ENCODE assay signal across 8 cellular contexts in genomic region chr12:133080051-133080618, GRCh38. TPM values are rescaled to one million over a fixed set of nuclear protein-coding genes. Genes with fewer than 3 reads are reported as not detected.
A peak's percentile ranks its signal among the peaks of the same experiment; 100 is the strongest.
DNase-seq lines count a peak whose midpoint lies in the region; ATAC-seq and TF ChIP-seq lines count a peak whose summit lies in the region.

No MANE protein-coding gene starts in this region.

- H3K27me3 ChIP-seq in left ventricle myocardium inferior (ENCODE audit: low read depth) = no peaks in the 10 kb centered on the region

- peaks cover 40% of the 10 kb centered on the region for H3K36me3 ChIP-seq in left ventricle myocardium inferior

- peak; percentile 75 for ATAC-seq in HG02759 (IDR thresholded peaks at IDR 0.05; ENCODE audit: unreplicated experiment)

- intact Hi-C loops in left ventricle myocardium inferior (cut with micrococcal nuclease) (loop anchor here (2.0 kb wide), 1 partner anchor 51 kb away; the partner anchor contains the start of genes ZNF10 and ZNF891), posterior vena cava (cut with DNase I) (no loop called here)

- peaks cover 28% of the 10 kb centered on the region for H3K4me1 ChIP-seq in left ventricle myocardium inferior

- H3K27ac ChIP-seq in left ventricle myocardium inferior (replicated peaks) = peak overlapping the region; percentile 95

- peak; percentile 99 for DNase-seq in NCI-H1436 (lab: John Stamatoyannopoulos, UW)
- DNase-seq in T follicular helper cell (ENCODE audit: low read depth) = peak; percentile 96
- peak; percentile 94 for DNase-seq in amniotic stem cell (lab: John Stamatoyannopoulos, UW)
- DNase-seq in left ventricle myocardium inferior = peak; percentile 98
- peak; percentile 100 for DNase-seq in posterior vena cava (ENCODE audit: low spot score)
- peak; percentile 98 for DNase-seq in ureter (ENCODE audit: low spot score)

- TF ChIP-seq CTCF in GM12874 (IDR thresholded peaks at IDR 0.05; ENCODE audit: insufficient read depth, low read depth, low read length) (0 out of 2 replicates have a peak, but pooled peaks have one; percentile 8), left ventricle myocardium inferior (IDR thresholded peaks at IDR 0.05; ENCODE audit: borderline replicate concordance) (no peak)

- H3K4me3 ChIP-seq in left ventricle myocardium inferior = peak overlapping the region; percentile 76

- peaks cover 83% of the 10 kb centered on the region for H3K9me3 ChIP-seq in left ventricle myocardium inferior (replicated peaks)

RNA-seq across cellular contexts. Expression of gene ZNF140, which starts 0.6 kb away (rescaled TPM):
- total RNA-seq in left ventricle myocardium inferior (6.7 TPM), posterior vena cava (10 to 100 TPM; 11.2 to 13.4 TPM), ureter (26.9 TPM)

RNA-seq across cellular contexts. Expression of gene ZNF84, which starts 42.8 kb away (rescaled TPM):
- total RNA-seq in left ventricle myocardium inferior = 18.7 TPM
- 10 to 100 TPM; 21.7 to 22.4 TPM for total RNA-seq in posterior vena cava
- total RNA-seq in ureter = 39.7 TPM

RNA-seq across cellular contexts. Expression of gene ZNF891, which starts 49.9 kb away (rescaled TPM):
- 1.1 TPM for total RNA-seq in left ventricle myocardium inferior
- 1 to 10 TPM; 2.5 to 2.8 TPM for total RNA-seq in posterior vena cava
- total RNA-seq in ureter = 3.5 TPM

RNA-seq across cellular contexts. Expression of gene ZNF10, which starts 50.3 kb away (rescaled TPM):
- total RNA-seq in left ventricle myocardium inferior (5.6 TPM), posterior vena cava (10 to 100 TPM in 1 of 2 donors, 1 to 10 TPM in 1; 9.2 to 10.5 TPM), ureter (23.3 TPM)

Comparison
In these comparisons a context has a peak if more than half of its experiments do, and no peak if none do; other contexts are left out.
1. Peak in every context shown above with its lines: DNase-seq, ATAC-seq, H3K4me3 ChIP-seq and H3K27ac ChIP-seq.